ENCODE assay signal across 13 cellular contexts in genomic region chr6:25100288-25100687, GRCh38.
"Had no signal": no experiment of that assay in that cellular context is flagged by ENCODE, and none has a peak within 500 bp of the region (broad histone marks: within the 10 kb centered on the region; RNA-seq: fewer than 3 reads in every experiment).

No MANE protein-coding gene starts in this region.

- DNase-seq: activated CD4-positive, alpha-beta T cell treated with anti-CD3 and anti-CD28 coated beads, Interleukin-2, amount 50 U/mL, for 1 hour; activated effector memory CD4-positive, alpha-beta T cell treated with Interleukin-2 at 50 U/mL for 16 hours; activated naive CD8-positive, alpha-beta T cell treated with anti-CD3 and anti-CD28 coated beads for 36 hours; brain microvascular endothelial cell; kidney; left ventricle myocardium superior; retina; stimulated activated CD4-positive, alpha-beta T cell treated with anti-CD3 and anti-CD28 coated beads, Interleukin-4, amount 100 ng/mL, for 24 hours; stimulated activated naive CD8-positive, alpha-beta T cell treated with anti-CD3 and anti-CD28 coated beads, Interleukin-15, amount 100 ng/mL, for 72 hours; testis had no signal

- H3K9me3 ChIP-seq: gastroesophageal sphincter, testis had no signal

- H3K79me2 ChIP-seq: parathyroid adenoma had no signal

- H3K27ac ChIP-seq: brain microvascular endothelial cell, gastroesophageal sphincter, neural progenitor cell, parathyroid adenoma, testis had no signal

- H3K4me2 ChIP-seq: neural progenitor cell had no signal

- H3K27me3 ChIP-seq: brain microvascular endothelial cell, gastroesophageal sphincter, neural progenitor cell, testis had no signal

- H3K4me3 ChIP-seq: gastroesophageal sphincter, neural progenitor cell, testis had no signal

- H3K9ac ChIP-seq: neural progenitor cell, parathyroid adenoma had no signal

- H3K36me3 ChIP-seq: brain microvascular endothelial cell, neural progenitor cell had no signal

- H2AFZ ChIP-seq: neural progenitor cell, parathyroid adenoma had no signal

- H3K4me1 ChIP-seq: gastroesophageal sphincter, neural progenitor cell, parathyroid adenoma, testis had no signal
